In genomic region chr4:16029329-16029728, GRCh38 we compare ENCODE assay signal across 11 cellular contexts. TPM values are rescaled to one million over a fixed set of nuclear protein-coding genes. Genes with fewer than 3 reads are reported as not detected.
DNase-seq lines count a peak whose midpoint lies in the region; TF ChIP-seq lines count a peak whose summit lies in the region.
"Had no signal": no experiment of that assay in that cellular context is flagged by ENCODE, and none has a peak within 500 bp of the region (broad histone marks: within the 10 kb centered on the region; RNA-seq: fewer than 3 reads in every experiment).

No MANE protein-coding gene starts in this region.

- CTCF ChIA-PET in AG04450 (lab: Charles Lee) = interaction anchor here (0.8 to 6.9 kb wide), 6 partner anchors 147 to 1520 kb away, joined by 3 to 98 read pairs (median 4); no protein-coding TSS in a partner anchor

- POLR2A ChIA-PET in AG04450 (lab: Yijun Ruan, JAX) = no interaction called here

- DNase-seq in AG04450 (ENCODE audit: low read depth, low spot score) (peak; percentile 63), HS-27A (ENCODE audit: low read depth) (peak; percentile 11), astrocyte of the hippocampus (ENCODE audit: low read depth, low spot score) (peak; percentile 44), kidney glomerular epithelial cell (lab: John Stamatoyannopoulos, UW) (peak; percentile 36), 8988T (no peak), occipital lobe (lab: John Stamatoyannopoulos, UW) (no peak), LoVo (ENCODE audit: low spot score) (no peak), midbrain (lab: John Stamatoyannopoulos, UW) (no peak)
- DNase-seq: CD4-positive, alpha-beta T cell; transverse colon had no signal

- H3K27me3 ChIP-seq in AG04450 (ENCODE audit: control insufficient read depth, insufficient read depth, low read length) = peaks cover 7% of the 10 kb centered on the region
- H3K27me3 ChIP-seq: SJSA1, transverse colon had no signal

- H3K27ac ChIP-seq in AG04450 (ENCODE audit: low read depth, low read length) = no peak overlapping the region
- H3K27ac ChIP-seq: SJSA1, transverse colon had no signal

- no peak overlapping the region for H3K4me3 ChIP-seq in AG04450 (ENCODE audit: low read depth, low read length)
- H3K4me3 ChIP-seq: SJSA1, transverse colon had no signal

- no peak for TF ChIP-seq CTCF in AG04450 (IDR thresholded peaks at IDR 0.05; ENCODE audit: low read depth, low read length)

- H3K9me3 ChIP-seq in AG04450 (ENCODE audit: control insufficient read depth, insufficient read depth, low read length) = no peaks in the 10 kb centered on the region
- H3K9me3 ChIP-seq: SJSA1, transverse colon had no signal

RNA-seq across cellular contexts. Expression of gene PROM1, which starts 54.5 kb away (rescaled TPM):
- not detected in 2 replicates for polyA plus RNA-seq in AG04450 (2011; rRNA removed)
- 0.09 TPM in 1 of 2 replicates, not detected in the other for polyA minus RNA-seq in AG04450 (2011; rRNA and poly(A)+ RNA removed)
- 43.5 TPM for total RNA-seq in occipital lobe
- total RNA-seq: CD4-positive, alpha-beta T cell; SJSA1 had no signal

Comparison
In these comparisons a context has a peak if more than half of its experiments do, and no peak if none do; other contexts are left out.
1. DNase-seq: peak in AG04450 (single experiment), HS-27A (single experiment), astrocyte of the hippocampus (single experiment) and kidney glomerular epithelial cell (single experiment); none in 8988T (single experiment), occipital lobe (single experiment), LoVo (single experiment) and midbrain (single experiment).